ENCODE assay signal across 20 cellular contexts in the genomic region with DNA sequence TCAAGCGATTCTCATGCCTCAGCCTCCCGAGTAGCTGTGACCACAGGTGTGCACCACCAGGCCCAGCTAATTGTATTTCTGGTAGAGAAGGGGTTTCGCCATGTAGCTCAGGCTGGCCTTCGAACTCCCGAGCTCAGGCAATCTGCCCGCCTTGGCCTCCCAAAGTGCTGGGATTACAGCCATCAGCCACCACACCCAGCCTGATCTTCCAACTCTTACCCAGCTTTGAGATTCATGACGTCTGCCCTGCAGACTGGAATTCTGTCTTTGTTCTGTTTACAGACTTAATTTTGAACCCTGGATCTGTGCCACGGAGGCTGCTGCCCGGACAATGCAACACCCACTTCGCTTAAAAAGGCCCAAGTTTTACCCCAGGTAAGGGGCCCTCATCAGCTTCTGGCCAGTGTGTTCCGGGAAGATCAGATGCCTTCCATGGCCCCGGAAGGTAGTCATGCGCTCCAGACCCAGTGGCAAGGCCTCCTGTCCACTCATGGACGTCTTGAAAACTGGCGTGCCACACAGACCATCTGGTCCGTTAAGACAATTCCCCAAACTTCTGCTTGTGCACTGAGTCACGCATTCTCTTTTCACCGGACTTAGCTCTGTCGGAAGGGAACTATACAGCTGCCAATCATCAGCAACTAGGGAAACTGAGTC. TPM values are rescaled to one million over a fixed set of nuclear protein-coding genes. Genes with fewer than 3 reads are reported as not detected.
DNase-seq lines count a peak whose midpoint lies in the region; ATAC-seq and TF ChIP-seq lines count a peak whose summit lies in the region.
"Had no signal": no experiment of that assay in that cellular context is flagged by ENCODE, and none has a peak within 500 bp of the region (broad histone marks: within the 10 kb centered on the region; RNA-seq: fewer than 3 reads in every experiment).

No MANE protein-coding gene starts in this region.

- peaks cover 6% of the 10 kb centered on the region; the same call in 1 of the 2 replicates for H3K27me3 Mint-ChIP-seq in HFFc6 (ENCODE audit: insufficient read depth)

- H3K27me3 ChIP-seq in ascending aorta (no peaks in the 10 kb centered on the region), skeletal muscle tissue (ENCODE audit: control insufficient read depth in 3 of 3, insufficient read depth in 3 of 3, low read length in 3 of 3) (peaks cover 6 to 11% (median 8%) of the 10 kb centered on the region in 3 donors)

- H3K36me3 ChIP-seq in ascending aorta: no peaks in the 10 kb centered on the region
- H3K36me3 ChIP-seq in skeletal muscle tissue (ENCODE audit: control insufficient read depth in 3 of 3, insufficient read depth in 3 of 3, low read length in 3 of 3): no peaks in the 10 kb centered on the region
- H3K36me3 ChIP-seq: neutrophil, spleen had no signal

- WGBS in lower leg skin, 2 donors: 65 to 68% methylated on average over 19 of the region's 19 CpGs

- peak overlapping the region; percentile 51 for H3K27ac Mint-ChIP-seq in HFFc6
- H3K27ac Mint-ChIP-seq: activated naive CD8-positive, alpha-beta T cell had no signal

- intact Hi-C loops in ascending aorta (cut with DNase I) (no loop called here), lower leg skin (cut with DNase I; ENCODE audit: low total_unique reads) (no loop called here)

- H3K9ac ChIP-seq in skeletal muscle tissue (ENCODE audit: low read depth in 1 of 3, low read length in 3 of 3): no peak overlapping the region

- H3K4me3 Mint-ChIP-seq in HFFc6: no peak overlapping the region
- H3K4me3 Mint-ChIP-seq: activated naive CD8-positive, alpha-beta T cell had no signal

- H3K4me3 ChIP-seq in ascending aorta: no peak overlapping the region
- H3K4me3 ChIP-seq in lower leg skin (ENCODE audit: low read depth, poor library complexity, severe bottlenecking): no peak overlapping the region
- H3K4me3 ChIP-seq in skeletal muscle tissue (ENCODE audit: low read length in 3 of 3): no peak overlapping the region
- H3K4me3 ChIP-seq: spleen had no signal

- peaks cover 5% of the 10 kb centered on the region; the same call in 1 of the 2 replicates for H3K9me3 Mint-ChIP-seq in HFFc6

- TF ChIP-seq POLR2A in lower leg skin (IDR thresholded peaks at IDR 0.05): no peak

- DNase-seq in HFFc6: no peak
- peak in 1 of 2 donors; percentile 63 for DNase-seq in ascending aorta (ENCODE audit: low spot score in 2 of 2)
- peak; percentile 13 to 70 for DNase-seq in lower leg skin (ENCODE audit: low spot score in 2 of 2)
- no peak for DNase-seq in activated CD4-positive, alpha-beta T cell treated with anti-CD3 and anti-CD28 coated beads, Interleukin-2, amount 50 U/mL, for 4 hours
- no peak for DNase-seq in NCI-H2081 (lab: John Stamatoyannopoulos, UW)
- DNase-seq: cerebellar nuclear complex; DMS79; erythroblast; GOT3; mammary epithelial cell; NK-92 treated with Interleukin-12 subunit alpha and Interleukin-12 subunit beta, amount 100 ng/mL, for 24 hours; spleen; SW 1271; WERI-Rb-1 had no signal

- H3K36me3 Mint-ChIP-seq in HFFc6 (ENCODE audit: low read depth): peaks cover 52% of the 10 kb centered on the region
- H3K36me3 Mint-ChIP-seq: activated naive CD8-positive, alpha-beta T cell had no signal

- H3K9me3 ChIP-seq in ascending aorta (peaks cover 0 to 8% of the 10 kb centered on the region in 2 donors), skeletal muscle tissue (ENCODE audit: control insufficient read depth in 3 of 3, low read length in 3 of 3) (peaks cover 0 to 3% (median 2%) of the 10 kb centered on the region in 3 donors)
- H3K9me3 ChIP-seq: neutrophil had no signal

- H3K4me1 ChIP-seq in ascending aorta (peaks cover 4 to 38% of the 10 kb centered on the region in 2 donors), skeletal muscle tissue (ENCODE audit: control insufficient read depth in 3 of 3, insufficient read depth in 3 of 3, low read length in 3 of 3) (peaks cover 7 to 23% (median 16%) of the 10 kb centered on the region in 3 donors)

- H3K27ac ChIP-seq in ascending aorta (peak overlapping the region; percentile 71 to 99), skeletal muscle tissue (ENCODE audit: low read depth, low read length) (peak overlapping the region; percentile 61)
- H3K27ac ChIP-seq: C4-2B, neutrophil, WERI-Rb-1 had no signal

- TF ChIP-seq CTCF in HFFc6 (IDR thresholded peaks at IDR 0.05): no peak
- no peak for TF ChIP-seq CTCF in ascending aorta (IDR thresholded peaks at IDR 0.05)
- no peak for TF ChIP-seq CTCF in lower leg skin (IDR thresholded peaks at IDR 0.05)

- peaks cover 77% of the 10 kb centered on the region for H3K4me1 Mint-ChIP-seq in HFFc6 (ENCODE audit: low read depth)

- ATAC-seq in GM21737 (IDR thresholded peaks at IDR 0.05; ENCODE audit: unreplicated experiment) (no peak), HG03280 (IDR thresholded peaks at IDR 0.05; ENCODE audit: unreplicated experiment) (no peak)

RNA-seq across cellular contexts. Expression of a gene that starts 5.5 kb away (rescaled TPM):
- 100 to 1,000 TPM; 283 to 403 (median 323) TPM for total RNA-seq in HFFc6 (2021; fragmentation: NEBNext Ultra II Directional; extraction: Animal tissue kit (Norgen Biotek cat#: 25700))
- total RNA-seq in ascending aorta (188 TPM), lower leg skin (10 to 100 TPM in 1 of 4 donors, 1 to 10 TPM in 3; 4.7 to 13.7 (median 7.0) TPM), skeletal muscle tissue (106 TPM)

Comparison
In these comparisons a context has a peak if more than half of its experiments do, and no peak if none do; other contexts are left out.
1. DNase-seq: peak in lower leg skin (2 of 2); none in HFFc6 (single experiment), activated CD4-positive, alpha-beta T cell treated with anti-CD3 and anti-CD28 coated beads, Interleukin-2, amount 50 U/mL, for 4 hours (0 of 2) and NCI-H2081 (0 of 2).